ENCODE assay signal across 8 cellular contexts in the genomic region with DNA sequence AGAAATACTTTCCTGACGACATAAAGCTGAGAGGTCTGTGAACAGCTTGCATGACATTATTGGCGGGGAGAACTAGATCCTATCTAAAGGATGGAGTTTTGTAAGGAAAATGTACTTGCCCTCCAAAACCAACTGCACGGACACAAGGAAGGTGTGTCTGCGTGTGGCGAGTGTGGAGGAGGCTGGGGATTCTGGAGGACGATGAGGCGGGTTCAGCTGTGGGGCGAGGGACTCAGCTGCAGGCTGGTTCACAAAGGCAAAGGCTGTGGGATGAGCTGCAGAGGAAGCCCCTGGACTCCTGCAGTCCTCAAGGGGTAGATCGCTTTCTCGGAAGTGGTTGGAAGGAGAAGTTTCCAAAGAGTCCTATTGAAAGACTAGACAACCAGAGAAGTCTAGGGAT.
"Had no signal": no experiment of that assay in that cellular context is flagged by ENCODE, and none has a peak within 500 bp of the region (broad histone marks: within the 10 kb centered on the region; RNA-seq: fewer than 3 reads in every experiment).

No MANE protein-coding gene starts in this region.

- FAIRE-seq: G401.6, GM12891, GM12892, GM18507, GM19239 had no signal

- H3K4me3 ChIP-seq: GM12878 had no signal

- DNase-seq: GDM1, GF-D8 had no signal
